ENCODE assay signal across 1 cellular context in genomic region chr11:14643697-14644395, GRCh38.
TF ChIP-seq lines count a peak whose summit lies in the region.

Gene PDE3B (plus strand): TSS chr11:14643804. CDS start chr11:14644076, 272 bp downstream.

TF ChIP-seq in K562, 482 proteins besides CTCF, POLR2A, EP300 and RAD21 (continued from another document and continues in another):
- TF ChIP-seq ARID4B (CRISPR knock-in tag; IDR thresholded peaks at IDR 0.05) (peak; percentile 89), MCM2 (IDR thresholded peaks at IDR 0.05; ENCODE audit: low read depth) (no peak), ZNF76 (CRISPR knock-in tag; IDR thresholded peaks at IDR 0.05; ENCODE audit: borderline replicate concordance) (no peak), GATAD2A (IDR thresholded peaks at IDR 0.05) (peak; percentile 43; the same call in 1 of the 2 replicates), ZBTB17 (CRISPR knock-in tag; IDR thresholded peaks at IDR 0.05) (no peak), SMAD4 (CRISPR knock-in tag; conservative IDR thresholded peaks at IDR 0.05) (peak; percentile 92), MAZ (CRISPR knock-in tag; conservative IDR thresholded peaks at IDR 0.05 in 1 of 2, IDR thresholded peaks at IDR 0.05 in 1 of 2) (peak; percentile 41 to 70; a peak in 3 of 4 replicates), TOE1 (IDR thresholded peaks at IDR 0.05; ENCODE audit: borderline replicate concordance) (no peak), TOE1 (CRISPR knock-in tag; IDR thresholded peaks at IDR 0.05; ENCODE audit: borderline replicate concordance, low read depth) (no peak), GTF2E2 (tag; IDR thresholded peaks at IDR 0.05) (0 out of 2 replicates have a peak, but pooled peaks have one; percentile 76), TGIF2 (CRISPR knock-in tag; IDR thresholded peaks at IDR 0.05) (peak; percentile 82; the same call in 1 of the 2 replicates), NONO (IDR thresholded peaks at IDR 0.05; ENCODE audit: low read depth in 2 of 2, low read length in 1 of 2) (peak; percentile 42 to 61; a peak in 3 of 4 replicates), TEAD2 (tag; IDR thresholded peaks at IDR 0.05) (no peak), ZNF3 (CRISPR knock-in tag; IDR thresholded peaks at IDR 0.05) (no peak), ZNF280B (CRISPR knock-in tag; IDR thresholded peaks at IDR 0.05) (no peak), ZNF639 (CRISPR knock-in tag; conservative IDR thresholded peaks at IDR 0.05 in 1 of 2, IDR thresholded peaks at IDR 0.05 in 1 of 2) (peak in 1 of 2 experiments; percentile 36; a peak in 1 of 4 replicates), ZBTB40 (IDR thresholded peaks at IDR 0.05) (0 out of 2 replicates have a peak, but pooled peaks have one; percentile 8), ZBTB40 (CRISPR knock-in tag; IDR thresholded peaks at IDR 0.05) (no peak), CSDE1 (IDR thresholded peaks at IDR 0.05) (no peak), ETS1 (conservative IDR thresholded peaks at IDR 0.05; ENCODE audit: control insufficient read depth, low read depth, low read length) (peak; percentile 38; the same call in 1 of the 2 replicates), RAD51 (IDR thresholded peaks at IDR 0.05; ENCODE audit: borderline replicate concordance, low read depth) (no peak), PHTF2 (CRISPR knock-in tag; IDR thresholded peaks at IDR 0.05) (no peak), KDM5B (IDR thresholded peaks at IDR 0.05; ENCODE audit: insufficient replicate concordance, low read depth, low read length) (peak; percentile 79), CHD2 (IDR thresholded peaks at IDR 0.05; ENCODE audit: low read depth, low read length) (no peak), KDM1A (IDR thresholded peaks at IDR 0.05) (no peak), RBFOX2 (IDR thresholded peaks at IDR 0.05; ENCODE audit: low read depth, low read length) (peak; percentile 93), RFX1 (IDR thresholded peaks at IDR 0.05) (no peak), ETV1 (tag; conservative IDR thresholded peaks at IDR 0.05; ENCODE audit: low read depth) (no peak), ESRRB (CRISPR knock-in tag; IDR thresholded peaks at IDR 0.05; ENCODE audit: borderline replicate concordance) (no peak)
- TF ChIP-seq, protein P1, sequence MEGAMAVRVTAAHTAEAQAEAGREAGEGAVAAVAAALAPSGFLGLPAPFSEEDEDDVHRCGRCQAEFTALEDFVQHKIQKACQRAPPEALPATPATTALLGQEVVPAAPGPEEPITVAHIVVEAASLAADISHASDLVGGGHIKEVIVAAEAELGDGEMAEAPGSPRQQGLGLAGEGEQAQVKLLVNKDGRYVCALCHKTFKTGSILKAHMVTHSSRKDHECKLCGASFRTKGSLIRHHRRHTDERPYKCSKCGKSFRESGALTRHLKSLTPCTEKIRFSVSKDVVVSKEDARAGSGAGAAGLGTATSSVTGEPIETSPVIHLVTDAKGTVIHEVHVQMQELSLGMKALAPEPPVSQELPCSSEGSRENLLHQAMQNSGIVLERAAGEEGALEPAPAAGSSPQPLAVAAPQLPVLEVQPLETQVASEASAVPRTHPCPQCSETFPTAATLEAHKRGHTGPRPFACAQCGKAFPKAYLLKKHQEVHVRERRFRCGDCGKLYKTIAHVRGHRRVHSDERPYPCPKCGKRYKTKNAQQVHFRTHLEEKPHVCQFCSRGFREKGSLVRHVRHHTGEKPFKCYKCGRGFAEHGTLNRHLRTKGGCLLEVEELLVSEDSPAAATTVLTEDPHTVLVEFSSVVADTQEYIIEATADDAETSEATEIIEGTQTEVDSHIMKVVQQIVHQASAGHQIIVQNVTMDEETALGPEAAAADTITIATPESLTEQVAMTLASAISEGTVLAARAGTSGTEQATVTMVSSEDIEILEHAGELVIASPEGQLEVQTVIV (CRISPR knock-in tag; IDR thresholded peaks at IDR 0.05; ENCODE audit: borderline replicate concordance): no peak
- TF ChIP-seq, protein P2, sequence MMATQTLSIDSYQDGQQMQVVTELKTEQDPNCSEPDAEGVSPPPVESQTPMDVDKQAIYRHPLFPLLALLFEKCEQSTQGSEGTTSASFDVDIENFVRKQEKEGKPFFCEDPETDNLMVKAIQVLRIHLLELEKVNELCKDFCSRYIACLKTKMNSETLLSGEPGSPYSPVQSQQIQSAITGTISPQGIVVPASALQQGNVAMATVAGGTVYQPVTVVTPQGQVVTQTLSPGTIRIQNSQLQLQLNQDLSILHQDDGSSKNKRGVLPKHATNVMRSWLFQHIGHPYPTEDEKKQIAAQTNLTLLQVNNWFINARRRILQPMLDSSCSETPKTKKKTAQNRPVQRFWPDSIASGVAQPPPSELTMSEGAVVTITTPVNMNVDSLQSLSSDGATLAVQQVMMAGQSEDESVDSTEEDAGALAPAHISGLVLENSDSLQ (IDR thresholded peaks at IDR 0.05): no peak
- TF ChIP-seq, protein P3, sequence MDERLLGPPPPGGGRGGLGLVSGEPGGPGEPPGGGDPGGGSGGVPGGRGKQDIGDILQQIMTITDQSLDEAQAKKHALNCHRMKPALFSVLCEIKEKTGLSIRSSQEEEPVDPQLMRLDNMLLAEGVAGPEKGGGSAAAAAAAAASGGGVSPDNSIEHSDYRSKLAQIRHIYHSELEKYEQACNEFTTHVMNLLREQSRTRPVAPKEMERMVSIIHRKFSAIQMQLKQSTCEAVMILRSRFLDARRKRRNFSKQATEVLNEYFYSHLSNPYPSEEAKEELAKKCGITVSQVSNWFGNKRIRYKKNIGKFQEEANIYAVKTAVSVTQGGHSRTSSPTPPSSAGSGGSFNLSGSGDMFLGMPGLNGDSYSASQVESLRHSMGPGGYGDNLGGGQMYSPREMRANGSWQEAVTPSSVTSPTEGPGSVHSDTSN (CRISPR knock-in tag; IDR thresholded peaks at IDR 0.05; ENCODE audit: low read depth): no peak
- TF ChIP-seq, protein P3 (tag; conservative IDR thresholded peaks at IDR 0.05; ENCODE audit: low read depth): no peak
